In genomic region chr4:56468097-56468422, GRCh38 we compare ENCODE assay signal across 8 cellular contexts. TPM values are rescaled to one million over a fixed set of nuclear protein-coding genes. Genes with fewer than 3 reads are reported as not detected.
DNase-seq lines count a peak whose midpoint lies in the region; ATAC-seq and TF ChIP-seq lines count a peak whose summit lies in the region.

No MANE protein-coding gene starts in this region.

- peaks cover 0 to 48% (median 6%) of the 10 kb centered on the region in 3 donors for H3K36me3 Mint-ChIP-seq in CD8-positive, alpha-beta memory T cell

- H3K9me2 ChIP-seq in PC-3 (replicated peaks; ENCODE audit: low read length), result no peaks in the 10 kb centered on the region

- peak overlapping the region; percentile 96 for H3K27ac ChIP-seq in CD8-positive, alpha-beta memory T cell (ENCODE audit: low read depth, low read length)
- H3K27ac ChIP-seq in PC-3 (ENCODE audit: low read length) (peak overlapping the region; percentile 75), brain microvascular endothelial cell (peak overlapping the region; percentile 89), spleen (peak overlapping the region; percentile 85 to 95 (median 92))

- H2AFZ ChIP-seq in PC-3 (ENCODE audit: low read length), result peak overlapping the region; percentile 74

- peak in 3 of 5 donors; percentile 10 to 56 (median 22) for DNase-seq in CD8-positive, alpha-beta memory T cell
- peak; percentile 63 for DNase-seq in PC-3
- DNase-seq in brain microvascular endothelial cell, result peak; percentile 32
- DNase-seq in islet precursor cell, result peak; percentile 77
- no peak for DNase-seq in spleen
- no peak for DNase-seq in globus pallidus (ENCODE audit: low spot score)

- peak overlapping the region; percentile 92 to 100 (median 98) for H3K27ac Mint-ChIP-seq in CD8-positive, alpha-beta memory T cell

- peaks cover 78% of the 10 kb centered on the region for H3K79me2 ChIP-seq in PC-3 (ENCODE audit: low read length)

- peaks cover 56 to 72% (median 63%) of the 10 kb centered on the region in 3 donors for H3K4me1 Mint-ChIP-seq in CD8-positive, alpha-beta memory T cell

- no peaks in the 10 kb centered on the region for H3K9me3 ChIP-seq in CD8-positive, alpha-beta memory T cell (ENCODE audit: low read length)
- H3K9me3 ChIP-seq in PC-3 (ENCODE audit: low read length) (no peaks in the 10 kb centered on the region), spleen (no peaks in the 10 kb centered on the region)

- H3K4me3 Mint-ChIP-seq in CD8-positive, alpha-beta memory T cell, result peak overlapping the region; percentile 93 to 100 (median 98)

- no peaks in the 10 kb centered on the region for H3K9me3 Mint-ChIP-seq in CD8-positive, alpha-beta memory T cell

- peak overlapping the region; percentile 89 for H3K4me2 ChIP-seq in PC-3 (ENCODE audit: low read length)

- ATAC-seq in GM18867 (IDR thresholded peaks at IDR 0.05; ENCODE audit: unreplicated experiment) (peak; percentile 52), HG03045 (IDR thresholded peaks at IDR 0.05; ENCODE audit: unreplicated experiment) (peak; percentile 58), PC-3 (peak; percentile 66)

- TF ChIP-seq POLR2A in spleen (IDR thresholded peaks at IDR 0.05), result no peak

- peak overlapping the region; percentile 97 for H3K4me3 ChIP-seq in CD8-positive, alpha-beta memory T cell (ENCODE audit: low read length)
- H3K4me3 ChIP-seq in PC-3 (ENCODE audit: low read length), result peak overlapping the region; percentile 86
- H3K4me3 ChIP-seq in brain microvascular endothelial cell (ENCODE audit: low read depth, low read length), result peak overlapping the region; percentile 89
- H3K4me3 ChIP-seq in spleen, result peak overlapping the region; percentile 94 to 99 (median 96)

- TF ChIP-seq CTCF in PC-3 (conservative IDR thresholded peaks at IDR 0.05; ENCODE audit: low read depth, low read length) (no peak), brain microvascular endothelial cell (IDR thresholded peaks at IDR 0.05; ENCODE audit: low read depth, low read length, missing control alignments) (no peak), spleen (IDR thresholded peaks at IDR 0.05 in 8 of 11, conservative IDR thresholded peaks at IDR 0.05 in 3 of 11) (no peak)

- BruUV-seq in PC-3 (replicated peaks; lab: Mats Ljungman, UMichigan), result no TSS peak

- H3K9ac ChIP-seq in PC-3 (ENCODE audit: low read length), result peak overlapping the region; percentile 87

- peaks cover 48% of the 10 kb centered on the region for H3K4me1 ChIP-seq in CD8-positive, alpha-beta memory T cell (ENCODE audit: insufficient read depth, low read length)
- H3K4me1 ChIP-seq in PC-3 (ENCODE audit: insufficient read depth, low read length), result peaks cover 26% of the 10 kb centered on the region
- H3K4me1 ChIP-seq in spleen, result peaks cover 30 to 70% (median 51%) of the 10 kb centered on the region in 6 donors

- H3F3A ChIP-seq in PC-3 (ENCODE audit: low read length, unreplicated experiment), result no peaks in the 10 kb centered on the region

- intact Hi-C loops in PC-3 (cut with micrococcal nuclease), result no loop called here
- intact Hi-C loops in spleen (cut with DNase I; ENCODE audit: low total_unique reads), result loop anchor here (10.0 kb wide), 1 partner anchor 523 kb away; the partner anchor contains the start of gene CEP135

- in situ Hi-C loops in brain microvascular endothelial cell (cut with HindIII; ENCODE audit: low pct_ligation_motif_present, low sequenced_read_pairs), result no loop called here

- no peaks in the 10 kb centered on the region for H3K27me3 ChIP-seq in CD8-positive, alpha-beta memory T cell (ENCODE audit: insufficient read depth, low read length, poor library complexity, severe bottlenecking)
- no peaks in the 10 kb centered on the region for H3K27me3 ChIP-seq in PC-3 (ENCODE audit: low read length)
- no peaks in the 10 kb centered on the region for H3K27me3 ChIP-seq in brain microvascular endothelial cell (replicated peaks)
- H3K27me3 ChIP-seq in spleen (replicated peaks in 1 of 7), result no peaks in the 10 kb centered on the region

- CTCF ChIA-PET in CD8-positive, alpha-beta memory T cell (lab: Charles Lee), result interaction anchor here (1.1 to 2.4 kb wide), 4 partner anchors 32 to 520 kb away, joined by 3 to 11 read pairs (median 6); partner anchors contain the start of genes CEP135, PAICS and PPAT
- CTCF ChIA-PET in PC-3 (lab: Charles Lee), result interaction anchor here (0.7 kb wide), 1 partner anchor 108 kb away, joined by 3 read pairs; no protein-coding TSS in a partner anchor

- POLR2A ChIA-PET in CD8-positive, alpha-beta memory T cell (lab: Charles Lee), result interaction anchor here (0.6 to 5.1 kb wide), 4 partner anchors 9 to 519 kb away, joined by 3 to 46 read pairs (median 5); partner anchors contain the start of genes AASDH, CEP135, PAICS and PPAT
- POLR2A ChIA-PET in PC-3 (lab: Charles Lee; ENCODE audit: unreplicated experiment), result interaction anchor here (0.5 to 0.9 kb wide), 6 partner anchors 8 to 510 kb away, joined by 3 to 6 read pairs (median 5); no protein-coding TSS in a partner anchor

- peaks cover 17% of the 10 kb centered on the region for H3K36me3 ChIP-seq in CD8-positive, alpha-beta memory T cell (ENCODE audit: insufficient read depth, low read length)
- peaks cover 33% of the 10 kb centered on the region for H3K36me3 ChIP-seq in PC-3 (ENCODE audit: low read depth, low read length)
- H3K36me3 ChIP-seq in brain microvascular endothelial cell (replicated peaks), result peaks cover 16% of the 10 kb centered on the region
- H3K36me3 ChIP-seq in spleen, result peaks cover 0 to 38% (median 24%) of the 10 kb centered on the region in 6 donors

- 0 to 2% (median 0%) methylated on average over 10 of the region's 10 CpGs for WGBS in spleen, 5 donors

- no peaks in the 10 kb centered on the region for H3K27me3 Mint-ChIP-seq in CD8-positive, alpha-beta memory T cell

- H4K20me1 ChIP-seq in PC-3 (ENCODE audit: low read length), result peaks cover 19% of the 10 kb centered on the region

RNA-seq across cellular contexts. Expression of gene SRP72, which starts 0.6 kb away (rescaled TPM):
- total RNA-seq in CD8-positive, alpha-beta memory T cell, result 100 to 1,000 TPM; 190 to 197 TPM
- 175 TPM for polyA plus RNA-seq in CD8-positive, alpha-beta memory T cell
- total RNA-seq in PC-3 (2014; rRNA removed), result 102 and 118 TPM in 2 replicates
- 10 to 100 TPM; 65.3 to 97.7 (median 82.8) TPM for total RNA-seq in spleen
- polyA plus RNA-seq in spleen, result 10 to 100 TPM; 30.1 to 37.9 (median 33.7) TPM

RNA-seq across cellular contexts. Expression of gene PAICS, which starts 32.0 kb away (rescaled TPM):
- 100 to 1,000 TPM; 325 to 337 TPM for total RNA-seq in CD8-positive, alpha-beta memory T cell
- polyA plus RNA-seq in CD8-positive, alpha-beta memory T cell, result 31.3 TPM
- total RNA-seq in PC-3 (2014; rRNA removed) (160 and 172 TPM in 2 replicates), spleen (10 to 100 TPM; 23.0 to 48.2 (median 28.3) TPM)
- polyA plus RNA-seq in spleen, result 10 to 100 TPM; 18.4 to 36.8 (median 36.5) TPM

RNA-seq across cellular contexts. Expression of gene PPAT, which starts 32.6 kb away (rescaled TPM):
- 10 to 100 TPM; 58.5 to 63.1 TPM for total RNA-seq in CD8-positive, alpha-beta memory T cell
- 14.0 TPM for polyA plus RNA-seq in CD8-positive, alpha-beta memory T cell
- 31.7 and 35.9 TPM in 2 replicates for total RNA-seq in PC-3 (2014; rRNA removed)
- total RNA-seq in spleen, result 10 to 100 TPM in 3 of 7 donors, 1 to 10 TPM in 4; 5.7 to 10.6 (median 9.2) TPM
- 1 to 10 TPM; 2.7 to 5.2 (median 5.1) TPM for polyA plus RNA-seq in spleen

RNA-seq across cellular contexts. Expression of gene ARL9, which starts 37.5 kb away (rescaled TPM):
- total RNA-seq in CD8-positive, alpha-beta memory T cell, result under 1 TPM; 0.35 to 0.38 TPM
- not detected for polyA plus RNA-seq in CD8-positive, alpha-beta memory T cell
- 0.29 and 0.51 TPM in 2 replicates for total RNA-seq in PC-3 (2014; rRNA removed)
- under 1 TPM in 2 of 7 donors, not detected in 5; 0.25 to 0.30 TPM for total RNA-seq in spleen
- polyA plus RNA-seq in spleen, result under 1 TPM; 0.02 to 0.27 (median 0.13) TPM

Comparison
In these comparisons a context has a peak if more than half of its experiments do, and no peak if none do; other contexts are left out.
1. DNase-seq: peak in CD8-positive, alpha-beta memory T cell (3 of 5), PC-3 (single experiment), brain microvascular endothelial cell (single experiment) and islet precursor cell (single experiment); none in spleen (single experiment) and globus pallidus (single experiment).
2. Peak in every context shown above with its lines, with median percentiles within 50 percentile points of each other: H3K27ac ChIP-seq, H3K4me3 ChIP-seq and ATAC-seq.